ENCODE assay signal across 1 cellular context in genomic region chr2:148022882-148023281, GRCh38.
TF ChIP-seq lines count a peak whose summit lies in the region.

No MANE protein-coding gene starts in this region.

TF ChIP-seq in K562, 482 proteins besides CTCF, POLR2A, EP300 and RAD21:
- peak; percentile 45 for TF ChIP-seq MEIS2 (IDR thresholded peaks at IDR 0.05; ENCODE audit: partially characterized antibody)
- TF ChIP-seq ZNF384 (IDR thresholded peaks at IDR 0.05; ENCODE audit: low read depth, low read length) = peak; percentile 73
- no peak for TF ChIP-seq PBX2 (CRISPR knock-in tag; IDR thresholded peaks at IDR 0.05; ENCODE audit: low read depth)
- peak; percentile 46; the same call in 1 of the 2 replicates for TF ChIP-seq PBX2 (tag; conservative IDR thresholded peaks at IDR 0.05; ENCODE audit: low read depth)
- TF ChIP-seq SFPQ (IDR thresholded peaks at IDR 0.05; ENCODE audit: low read depth, low read length) = no peak
TF ChIP-seq in K562: peak in this region for 3.
